9 cellular contexts compared by ENCODE assay signal in genomic region chr3:184227481-184227935, GRCh38. TPM values are rescaled to one million over a fixed set of nuclear protein-coding genes. Genes with fewer than 3 reads are reported as not detected.
DNase-seq lines count a peak whose midpoint lies in the region; ATAC-seq and TF ChIP-seq lines count a peak whose summit lies in the region.
"Had no signal": no experiment of that assay in that cellular context is flagged by ENCODE, and none has a peak within 500 bp of the region (broad histone marks: within the 10 kb centered on the region; RNA-seq: fewer than 3 reads in every experiment).

No MANE protein-coding gene starts in this region.

- peaks cover 50% of the 10 kb centered on the region for H3K27me3 ChIP-seq in kidney epithelial cell (ENCODE audit: control insufficient read depth, insufficient read depth, low read length)

- peaks cover 53% of the 10 kb centered on the region for H3K27me3 Mint-ChIP-seq in activated naive CD8-positive, alpha-beta T cell treated with anti-CD3 and anti-CD28 coated beads, Interleukin-2, amount 10 ng/mL, durations not matched to agents 7 days and 5 days

- H3K4me1 Mint-ChIP-seq in activated naive CD8-positive, alpha-beta T cell treated with anti-CD3 and anti-CD28 coated beads, Interleukin-2, amount 10 ng/mL, durations not matched to agents 7 days and 5 days = peaks cover 2% of the 10 kb centered on the region

- no peaks in the 10 kb centered on the region for H3K36me3 ChIP-seq in kidney epithelial cell (ENCODE audit: control insufficient read depth, insufficient read depth, low read length)

- H3K4me3 ChIP-seq in HFF-Myc (replicated peaks; ENCODE audit: low read depth, low read length) (no peak overlapping the region), kidney epithelial cell (ENCODE audit: low read depth, low read length) (no peak overlapping the region)

- DNase-seq in EH (ENCODE audit: low read depth) (peak; percentile 41), HFF-Myc (ENCODE audit: extremely low read depth, low read depth) (no peak), SK-N-DZ (ENCODE audit: low spot score) (peak; percentile 68), kidney epithelial cell (ENCODE audit: low read depth) (no peak)
- peak; percentile 62 for DNase-seq in activated naive CD8-positive, alpha-beta T cell treated with anti-CD3 and anti-CD28 coated beads, Interleukin-2, amount 10 ng/mL, durations not matched to agents 7 days and 5 days
- DNase-seq in stimulated activated CD8-positive, alpha-beta memory T cell treated with anti-CD3 and anti-CD28 coated beads, Interleukin-7, amount 100 ng/mL, for 48 hours (ENCODE audit: extremely low read depth in 1 of 2, low read depth in 1 of 2) = peak; percentile 13 to 28

- no peaks in the 10 kb centered on the region for H3K9me3 Mint-ChIP-seq in activated naive CD8-positive, alpha-beta T cell treated with anti-CD3 and anti-CD28 coated beads, Interleukin-2, amount 10 ng/mL, durations not matched to agents 7 days and 5 days

- TF ChIP-seq CTCF in HFF-Myc (IDR thresholded peaks at IDR 0.05; ENCODE audit: low read depth, low read length, missing control alignments) (peak; percentile 85), kidney epithelial cell (IDR thresholded peaks at IDR 0.05; ENCODE audit: insufficient read depth, low read length, poor library complexity, severe bottlenecking) (peak; percentile 87)

- POLR2A ChIA-PET in activated naive CD8-positive, alpha-beta T cell treated with anti-CD3 and anti-CD28 coated beads, Interleukin-2, amount 10 ng/mL, durations not matched to agents 7 days and 5 days (lab: Charles Lee) = interaction anchor here (1.2 kb wide), 1 partner anchor 22 kb away, joined by 3 read pairs; the partner anchor contains the start of gene EEF1AKMT4

- no peak overlapping the region for H3K4me3 Mint-ChIP-seq in activated naive CD8-positive, alpha-beta T cell treated with anti-CD3 and anti-CD28 coated beads, Interleukin-2, amount 10 ng/mL, durations not matched to agents 7 days and 5 days

- ATAC-seq in activated naive CD8-positive, alpha-beta T cell treated with anti-CD3 and anti-CD28 coated beads, Interleukin-2, amount 10 ng/mL, durations not matched to agents 7 days and 5 days (ENCODE audit: low read depth) = no peak
- ATAC-seq in GM21381 (IDR thresholded peaks at IDR 0.05; ENCODE audit: unreplicated experiment) (no peak), HG02642 (IDR thresholded peaks at IDR 0.05; ENCODE audit: poor library complexity, unreplicated experiment) (no peak)

- H3K27ac Mint-ChIP-seq in activated naive CD8-positive, alpha-beta T cell treated with anti-CD3 and anti-CD28 coated beads, Interleukin-2, amount 10 ng/mL, durations not matched to agents 7 days and 5 days = no peak overlapping the region

- H3K36me3 Mint-ChIP-seq in activated naive CD8-positive, alpha-beta T cell treated with anti-CD3 and anti-CD28 coated beads, Interleukin-2, amount 10 ng/mL, durations not matched to agents 7 days and 5 days = no peaks in the 10 kb centered on the region

RNA-seq across cellular contexts. Expression of gene VWA5B2, which starts 1.9 kb away (rescaled TPM):
- polyA plus RNA-seq in SK-N-DZ (2014; cell fraction: cytosol; rRNA removed) = 11.3 and 11.7 TPM in 2 replicates
- 60.4 and 113 TPM in 2 replicates for polyA plus RNA-seq in SK-N-DZ (2014; cell fraction: nucleus; rRNA removed)
- total RNA-seq in activated naive CD8-positive, alpha-beta T cell treated with anti-CD3 and anti-CD28 coated beads, Interleukin-2, amount 10 ng/mL, durations not matched to agents 7 days and 5 days = under 1 TPM in 1 of 2 experiments, not detected in 1; 0.25 TPM
- 0.07 TPM in 1 of 2 replicates, not detected in the other for total RNA-seq in kidney epithelial cell
- total RNA-seq: T-helper 2 cell treated with Interferon-gamma antibody and Interleukin-4, amounts not matched to agents 100 ng/mL and 5 ng/mL, for 36 hours had no signal

RNA-seq across cellular contexts. Expression of gene ALG3, which starts 21.3 kb away (rescaled TPM):
- polyA plus RNA-seq in SK-N-DZ (2014; cell fraction: cytosol; rRNA removed) = 108 and 118 TPM in 2 replicates
- 87.2 and 130 TPM in 2 replicates for polyA plus RNA-seq in SK-N-DZ (2014; cell fraction: nucleus; rRNA removed)
- total RNA-seq in activated naive CD8-positive, alpha-beta T cell treated with anti-CD3 and anti-CD28 coated beads, Interleukin-2, amount 10 ng/mL, durations not matched to agents 7 days and 5 days = 10 to 100 TPM; 38.8 to 38.9 TPM
- 69.8 and 73.7 TPM in 2 replicates for total RNA-seq in kidney epithelial cell

RNA-seq across cellular contexts. Expression of gene EEF1AKMT4, which starts 22.0 kb away (rescaled TPM):
- 21.0 and 21.2 TPM in 2 replicates for polyA plus RNA-seq in SK-N-DZ (2014; cell fraction: cytosol; rRNA removed)
- 11.0 and 12.2 TPM in 2 replicates for polyA plus RNA-seq in SK-N-DZ (2014; cell fraction: nucleus; rRNA removed)
- total RNA-seq in activated naive CD8-positive, alpha-beta T cell treated with anti-CD3 and anti-CD28 coated beads, Interleukin-2, amount 10 ng/mL, durations not matched to agents 7 days and 5 days = 1 to 10 TPM; 2.5 to 3.3 TPM
- 6.3 and 8.3 TPM in 2 replicates for total RNA-seq in kidney epithelial cell

RNA-seq across cellular contexts. Expression of gene CAMK2N2, which starts 33.8 kb away (rescaled TPM):
- polyA plus RNA-seq in SK-N-DZ (2014; cell fraction: cytosol; rRNA removed) = 3.4 and 3.9 TPM in 2 replicates
- 0.60 and 1.1 TPM in 2 replicates for polyA plus RNA-seq in SK-N-DZ (2014; cell fraction: nucleus; rRNA removed)
- total RNA-seq in activated naive CD8-positive, alpha-beta T cell treated with anti-CD3 and anti-CD28 coated beads, Interleukin-2, amount 10 ng/mL, durations not matched to agents 7 days and 5 days = not detected
- total RNA-seq in kidney epithelial cell = 0.67 and 1.2 TPM in 2 replicates

RNA-seq across cellular contexts. Expression of gene ABCF3, which starts 41.5 kb away (rescaled TPM):
- 18.0 and 31.9 TPM in 2 replicates for polyA plus RNA-seq in SK-N-DZ (2014; cell fraction: cytosol; rRNA removed)
- 93.1 and 143 TPM in 2 replicates for polyA plus RNA-seq in SK-N-DZ (2014; cell fraction: nucleus; rRNA removed)
- 10 to 100 TPM; 68.6 to 76.3 TPM for total RNA-seq in activated naive CD8-positive, alpha-beta T cell treated with anti-CD3 and anti-CD28 coated beads, Interleukin-2, amount 10 ng/mL, durations not matched to agents 7 days and 5 days
- total RNA-seq in kidney epithelial cell = 55.7 and 57.9 TPM in 2 replicates

Comparison
In these comparisons a context has a peak if more than half of its experiments do, and no peak if none do; other contexts are left out.
1. DNase-seq: peak in EH (single experiment), SK-N-DZ (single experiment), activated naive CD8-positive, alpha-beta T cell treated with anti-CD3 and anti-CD28 coated beads, Interleukin-2, amount 10 ng/mL, durations not matched to agents 7 days and 5 days (single experiment) and stimulated activated CD8-positive, alpha-beta memory T cell treated with anti-CD3 and anti-CD28 coated beads, Interleukin-7, amount 100 ng/mL, for 48 hours (2 of 2); none in HFF-Myc (single experiment) and kidney epithelial cell (single experiment).